17 cellular contexts compared by ENCODE assay signal in genomic region chr21:40074198-40074597, GRCh38.
DNase-seq lines count a peak whose midpoint lies in the region; TF ChIP-seq lines count a peak whose summit lies in the region.
"Had no signal": no experiment of that assay in that cellular context is flagged by ENCODE, and none has a peak within 500 bp of the region (broad histone marks: within the 10 kb centered on the region; RNA-seq: fewer than 3 reads in every experiment).

No MANE protein-coding gene starts in this region.

- CTCF ChIA-PET in activated CD4-positive, alpha-beta T cell treated with anti-CD3 and anti-CD28 coated beads, Interleukin-2, amount 10 ng/mL, durations not matched to agents 7 days and 5 days (lab: Charles Lee), result no interaction called here

- no peak overlapping the region for H2AFZ ChIP-seq in trophoblast cell (ENCODE audit: insufficient read depth, low read length, poor library complexity)

- H2AK5ac ChIP-seq in trophoblast cell (ENCODE audit: low read length), result no peak overlapping the region

- POLR2A ChIA-PET in activated CD4-positive, alpha-beta T cell treated with anti-CD3 and anti-CD28 coated beads, Interleukin-2, amount 10 ng/mL, durations not matched to agents 7 days and 5 days (lab: Charles Lee), result no interaction called here

- H2BK12ac ChIP-seq in trophoblast cell (ENCODE audit: low read length), result no peak overlapping the region

- H3K36me3 ChIP-seq in esophagus muscularis mucosa, result no peaks in the 10 kb centered on the region
- no peaks in the 10 kb centered on the region for H3K36me3 ChIP-seq in cardiac muscle cell
- H3K36me3 ChIP-seq in left ventricle myocardium inferior, result no peaks in the 10 kb centered on the region
- H3K36me3 ChIP-seq in trophoblast cell (ENCODE audit: control insufficient read depth in 1 of 2, insufficient read depth in 2 of 2, low read length in 2 of 2), result no peaks in the 10 kb centered on the region
- H3K36me3 ChIP-seq: BLaER1 treated with 17β-estradiol and CSF1 and Interleukin-3, amounts not matched to agents 10 nM and 100 nM had no signal

- no peak for TF ChIP-seq POLR2A in esophagus muscularis mucosa (IDR thresholded peaks at IDR 0.05; ENCODE audit: low read depth)

- H3K14ac ChIP-seq in trophoblast cell (ENCODE audit: low read length), result no peak overlapping the region

- no peak overlapping the region for H3K4me3 Mint-ChIP-seq in activated CD4-positive, alpha-beta T cell treated with anti-CD3 and anti-CD28 coated beads, Interleukin-2, amount 10 ng/mL, durations not matched to agents 7 days and 5 days
- H3K4me3 Mint-ChIP-seq: B cell; CD8-positive, alpha-beta T cell; HFFc6 had no signal

- H3K18ac ChIP-seq in trophoblast cell (ENCODE audit: low read length), result no peak overlapping the region

- 40% methylated on average over 6 of the region's 6 CpGs for WGBS in esophagus muscularis mucosa
- no CpG with 5 or more reads among the region's 6 CpGs for WGBS in trophoblast cell (ENCODE audit: extremely low coverage, insufficient coverage, insufficient read length)

- no peak overlapping the region for H2BK5ac ChIP-seq in trophoblast cell (ENCODE audit: low read depth, low read length, poor library complexity)

- H4K8ac ChIP-seq in trophoblast cell (ENCODE audit: low read depth, low read length), result no peak overlapping the region

- H3K27me3 ChIP-seq in esophagus muscularis mucosa, result no peaks in the 10 kb centered on the region
- H3K27me3 ChIP-seq in cardiac muscle cell, result no peaks in the 10 kb centered on the region
- no peaks in the 10 kb centered on the region for H3K27me3 ChIP-seq in left ventricle myocardium inferior (ENCODE audit: low read depth)
- no peaks in the 10 kb centered on the region for H3K27me3 ChIP-seq in trophoblast cell (ENCODE audit: insufficient read depth, low read length)
- H3K27me3 ChIP-seq: BLaER1 treated with 17β-estradiol and CSF1 and Interleukin-3, amounts not matched to agents 10 nM and 100 nM had no signal

- no peak overlapping the region for H4K91ac ChIP-seq in trophoblast cell (ENCODE audit: low read depth, low read length)

- H3K27ac Mint-ChIP-seq in activated CD4-positive, alpha-beta T cell treated with anti-CD3 and anti-CD28 coated beads, Interleukin-2, amount 10 ng/mL, durations not matched to agents 7 days and 5 days, result no peak overlapping the region
- H3K27ac Mint-ChIP-seq: B cell; CD8-positive, alpha-beta T cell; HFFc6 had no signal

- no peaks in the 10 kb centered on the region for H3K4me1 Mint-ChIP-seq in activated CD4-positive, alpha-beta T cell treated with anti-CD3 and anti-CD28 coated beads, Interleukin-2, amount 10 ng/mL, durations not matched to agents 7 days and 5 days
- H3K4me1 Mint-ChIP-seq: B cell had no signal

- no peaks in the 10 kb centered on the region for H3K79me2 ChIP-seq in trophoblast cell (ENCODE audit: control insufficient read depth, insufficient read depth, low read length, poor library complexity)

- DNase-seq in esophagus muscularis mucosa (ENCODE audit: extremely low spot score) (no peak), cardiac muscle cell (ENCODE audit: low read depth in 1 of 2, low spot score in 1 of 2) (peak in 1 of 2 donors; percentile 46), left ventricle myocardium inferior (no peak), trophoblast cell (no peak), RKO (ENCODE audit: low spot score) (no peak), superior temporal gyrus (ENCODE audit: extremely low spot score) (no peak), NCI-H82 (lab: John Stamatoyannopoulos, UW) (no peak)
- DNase-seq in activated CD4-positive, alpha-beta T cell treated with anti-CD3 and anti-CD28 coated beads, Interleukin-2, amount 10 ng/mL, durations not matched to agents 7 days and 5 days, result no peak
- DNase-seq: Calu3; CD8-positive, alpha-beta T cell; DMS79 treated with DMSO at 0.1 percent for 48 hours; GF-D8; GOT3; H7; HFFc6 had no signal

- no peaks in the 10 kb centered on the region for H3K9me3 Mint-ChIP-seq in activated CD4-positive, alpha-beta T cell treated with anti-CD3 and anti-CD28 coated beads, Interleukin-2, amount 10 ng/mL, durations not matched to agents 7 days and 5 days
- H3K9me3 Mint-ChIP-seq: CD8-positive, alpha-beta T cell had no signal

- no peak overlapping the region for H3K23ac ChIP-seq in trophoblast cell (ENCODE audit: low read length)

- H3K27me3 Mint-ChIP-seq in activated CD4-positive, alpha-beta T cell treated with anti-CD3 and anti-CD28 coated beads, Interleukin-2, amount 10 ng/mL, durations not matched to agents 7 days and 5 days, result no peaks in the 10 kb centered on the region
- H3K27me3 Mint-ChIP-seq: B cell had no signal

- no peak overlapping the region for H3K9ac ChIP-seq in trophoblast cell (ENCODE audit: low read length)
- H3K9ac ChIP-seq: BLaER1 treated with 17β-estradiol and CSF1 and Interleukin-3, amounts not matched to agents 10 nM and 100 nM had no signal

- H3K36me3 Mint-ChIP-seq in activated CD4-positive, alpha-beta T cell treated with anti-CD3 and anti-CD28 coated beads, Interleukin-2, amount 10 ng/mL, durations not matched to agents 7 days and 5 days (ENCODE audit: low read depth), result no peaks in the 10 kb centered on the region
- H3K36me3 Mint-ChIP-seq: CD8-positive, alpha-beta T cell had no signal

- H3K4ac ChIP-seq in trophoblast cell (ENCODE audit: low read depth, low read length), result no peak overlapping the region

- H3K4me1 ChIP-seq in esophagus muscularis mucosa (peaks cover 9 to 17% (median 15%) of the 10 kb centered on the region in 4 donors), cardiac muscle cell (ENCODE audit: low read depth) (peaks cover 4% of the 10 kb centered on the region), left ventricle myocardium inferior (peaks cover 10% of the 10 kb centered on the region), trophoblast cell (ENCODE audit: control insufficient read depth in 1 of 2, insufficient read depth in 2 of 2, low read length in 2 of 2) (peaks cover 6 to 8% of the 10 kb centered on the region in 2 experiments)
- H3K4me1 ChIP-seq: BLaER1 treated with 17β-estradiol and CSF1 and Interleukin-3, amounts not matched to agents 10 nM and 100 nM had no signal

- H3K79me1 ChIP-seq in trophoblast cell (ENCODE audit: low read length), result no peaks in the 10 kb centered on the region

- H3K4me2 ChIP-seq in trophoblast cell (ENCODE audit: low read length), result peak overlapping the region; percentile 22
- H3K4me2 ChIP-seq: BLaER1 treated with 17β-estradiol and CSF1 and Interleukin-3, amounts not matched to agents 10 nM and 100 nM had no signal

- TF ChIP-seq CTCF in esophagus muscularis mucosa (IDR thresholded peaks at IDR 0.05) (no peak), cardiac muscle cell (IDR thresholded peaks at IDR 0.05; ENCODE audit: low read depth, low read length) (no peak), left ventricle myocardium inferior (IDR thresholded peaks at IDR 0.05; ENCODE audit: borderline replicate concordance) (no peak)

- intact Hi-C loops in esophagus muscularis mucosa (cut with DNase I), result no loop called here
- intact Hi-C loops in left ventricle myocardium inferior (cut with micrococcal nuclease), result no loop called here

- H3K4me3 ChIP-seq in esophagus muscularis mucosa (no peak overlapping the region), cardiac muscle cell (no peak overlapping the region), left ventricle myocardium inferior (no peak overlapping the region), trophoblast cell (ENCODE audit: low read depth, low read length) (no peak overlapping the region)
- H3K4me3 ChIP-seq: BLaER1 treated with 17β-estradiol and CSF1 and Interleukin-3, amounts not matched to agents 10 nM and 100 nM had no signal

- no peak overlapping the region for H4K12ac ChIP-seq in trophoblast cell (ENCODE audit: low read depth, low read length)

- H3K27ac ChIP-seq in esophagus muscularis mucosa (replicated peaks in 1 of 4) (peak overlapping the region; percentile 46 to 53 (median 49)), cardiac muscle cell (peak overlapping the region; percentile 44), left ventricle myocardium inferior (replicated peaks) (peak overlapping the region; percentile 81), trophoblast cell (ENCODE audit: low read depth, low read length) (no peak overlapping the region)
- H3K27ac ChIP-seq: BLaER1 treated with 17β-estradiol and CSF1 and Interleukin-3, amounts not matched to agents 10 nM and 100 nM had no signal

- no peak for TF ChIP-seq EP300 in esophagus muscularis mucosa (IDR thresholded peaks at IDR 0.05)

- H3K9me3 ChIP-seq in esophagus muscularis mucosa (no peaks in the 10 kb centered on the region), cardiac muscle cell (ENCODE audit: low read depth) (no peaks in the 10 kb centered on the region), left ventricle myocardium inferior (replicated peaks) (no peaks in the 10 kb centered on the region), trophoblast cell (ENCODE audit: insufficient read depth, low read depth, low read length) (peaks cover 5% of the 10 kb centered on the region)
- H3K9me3 ChIP-seq: BLaER1 treated with 17β-estradiol and CSF1 and Interleukin-3, amounts not matched to agents 10 nM and 100 nM had no signal

- no peak overlapping the region for H2BK120ac ChIP-seq in trophoblast cell (ENCODE audit: insufficient read depth, low read length, poor library complexity)
